Comparison of ENCODE assay signal across 11 cellular contexts in genomic region chr11:86559311-86559945, GRCh38.
DNase-seq lines count a peak whose midpoint lies in the region; ATAC-seq and TF ChIP-seq lines count a peak whose summit lies in the region.
"Had no signal": no experiment of that assay in that cellular context is flagged by ENCODE, and none has a peak within 500 bp of the region (broad histone marks: within the 10 kb centered on the region; RNA-seq: fewer than 3 reads in every experiment).

No MANE protein-coding gene starts in this region.

- H4K20me1 ChIP-seq in MM.1S (ENCODE audit: insufficient read depth, low read length): no peaks in the 10 kb centered on the region

- intact Hi-C loops in dorsolateral prefrontal cortex (cut with DNase I) (no loop called here), right lobe of liver (cut with DNase I) (no loop called here)

- H3K9me2 ChIP-seq in MM.1S (replicated peaks; ENCODE audit: insufficient read depth, low read length): no peaks in the 10 kb centered on the region

- H3K36me3 ChIP-seq in HUES48 (ENCODE audit: control insufficient read depth, insufficient read depth, low read length): no peaks in the 10 kb centered on the region
- H3K36me3 ChIP-seq in right lobe of liver: no peaks in the 10 kb centered on the region
- H3K36me3 ChIP-seq in MM.1S (replicated peaks; ENCODE audit: insufficient read depth, low read length): no peaks in the 10 kb centered on the region
- H3K36me3 ChIP-seq: SJSA1 had no signal

- H3K27me3 ChIP-seq in HUES48 (ENCODE audit: control insufficient read depth, insufficient read depth, low read length) (no peaks in the 10 kb centered on the region), dorsolateral prefrontal cortex (no peaks in the 10 kb centered on the region), right lobe of liver (no peaks in the 10 kb centered on the region), MM.1S (replicated peaks; ENCODE audit: insufficient read depth, low read length) (no peaks in the 10 kb centered on the region)
- H3K27me3 ChIP-seq: SJSA1 had no signal

- H3K4me1 ChIP-seq in HUES48 (ENCODE audit: control insufficient read depth, insufficient read depth, low read length) (no peaks in the 10 kb centered on the region; the same call in 1 of the 2 replicates), right lobe of liver (no peaks in the 10 kb centered on the region), MM.1S (ENCODE audit: low read length) (no peaks in the 10 kb centered on the region)
- H3K4me1 ChIP-seq: SJSA1 had no signal

- TF ChIP-seq CTCF in dorsolateral prefrontal cortex (IDR thresholded peaks at IDR 0.05 in 54 of 56, conservative IDR thresholded peaks at IDR 0.05 in 2 of 56; ENCODE audit: low read depth in 1 of 56, partially characterized antibody in 56 of 56) (no peak), right lobe of liver (IDR thresholded peaks at IDR 0.05) (no peak), MM.1S (IDR thresholded peaks at IDR 0.05; ENCODE audit: low read length) (no peak)

- H3K9me3 ChIP-seq in HUES48 (ENCODE audit: control insufficient read depth, insufficient read depth, low read length) (no peaks in the 10 kb centered on the region), right lobe of liver (no peaks in the 10 kb centered on the region), MM.1S (replicated peaks; ENCODE audit: insufficient read depth, low read length) (no peaks in the 10 kb centered on the region)
- H3K9me3 ChIP-seq: SJSA1 had no signal

- no peak overlapping the region for H2AFZ ChIP-seq in MM.1S (ENCODE audit: low read length)

- TF ChIP-seq POLR2A in right lobe of liver (IDR thresholded peaks at IDR 0.05): no peak

- H3K79me2 ChIP-seq in MM.1S (ENCODE audit: low read length): no peaks in the 10 kb centered on the region

- H3K4me3 ChIP-seq in HUES48 (ENCODE audit: low read depth, low read length) (no peak overlapping the region), dorsolateral prefrontal cortex (no peak overlapping the region), right lobe of liver (no peak overlapping the region), MM.1S (ENCODE audit: low read length) (no peak overlapping the region)
- H3K4me3 ChIP-seq: SJSA1 had no signal

- ATAC-seq in right lobe of liver (peak; percentile 67 to 88 (median 70)), GM19328 (IDR thresholded peaks at IDR 0.05; ENCODE audit: unreplicated experiment) (no peak)

- DNase-seq in dorsolateral prefrontal cortex (no peak), right lobe of liver (no peak), NCI-H82 (lab: John Stamatoyannopoulos, UW) (no peak), MM.1S (no peak)
- no peak for DNase-seq in stimulated activated CD4-positive, alpha-beta T cell treated with anti-CD3 and anti-CD28 coated beads, Interleukin-2, amount 100 ng/mL, for 24 hours
- DNase-seq: GF-D8, hippocampal formation had no signal

- H3K27ac ChIP-seq in HUES48 (ENCODE audit: low read depth, low read length) (peak overlapping the region; percentile 86), dorsolateral prefrontal cortex (peak overlapping the region in 30 of 59 donors; percentile 1 to 68 (median 36)), right lobe of liver (peak overlapping the region; percentile 22 to 32 (median 29)), temporal lobe (ENCODE audit: low read depth, low read length) (peak overlapping the region; percentile 27), MM.1S (ENCODE audit: low read length) (no peak overlapping the region)
- H3K27ac ChIP-seq: SJSA1 had no signal

- WGBS in right lobe of liver (ENCODE audit: insufficient coverage, low coverage, low lambda C conversion rate, missing lambda C conversion rate): 85% methylated on average over 5 of the region's 7 CpGs

- no peaks in the 10 kb centered on the region for H3F3A ChIP-seq in MM.1S (ENCODE audit: insufficient read depth, low read length)

- H3K9ac ChIP-seq in HUES48 (ENCODE audit: low read depth, low read length): no peak overlapping the region
- H3K9ac ChIP-seq in MM.1S (ENCODE audit: low read length): no peak overlapping the region

- no peak overlapping the region for H3K4me2 ChIP-seq in MM.1S (ENCODE audit: low read depth, low read length)
